Comparison of ENCODE assay signal across 23 cellular contexts in genomic region chr11:71181566-71181965, GRCh38.
"Had no signal": no experiment of that assay in that cellular context is flagged by ENCODE, and none has a peak within 500 bp of the region (broad histone marks: within the 10 kb centered on the region; RNA-seq: fewer than 3 reads in every experiment).

No MANE protein-coding gene starts in this region.

- H3K4me1 ChIP-seq: ascending aorta, body of pancreas had no signal

- H3K36me3 Mint-ChIP-seq: activated naive CD4-positive, alpha-beta T cell treated with anti-CD3 and anti-CD28 coated beads, Interleukin-2, amount 50 U/mL, for 24 hours had no signal

- H3K36me3 ChIP-seq: ascending aorta had no signal

- ATAC-seq: activated CD8-positive, alpha-beta T cell treated with anti-CD3 and anti-CD28 coated beads for 36 hours; activated T-cell treated with anti-CD3 and anti-CD28 coated beads, Interleukin-2, amount 50 U/mL, for 72 hours; body of pancreas; PC-3 had no signal

- H3K27ac Mint-ChIP-seq: activated CD4-positive, alpha-beta T cell treated with anti-CD3 and anti-CD28 coated beads, Interleukin-2, amount 10 ng/mL, durations not matched to agents 7 days and 5 days; activated CD8-positive, alpha-beta T cell treated with anti-CD3 and anti-CD28 coated beads for 36 hours; activated naive CD4-positive, alpha-beta T cell treated with anti-CD3 and anti-CD28 coated beads, Interleukin-2, amount 50 U/mL, for 24 hours; activated T-cell treated with anti-CD3 and anti-CD28 coated beads, Interleukin-2, amount 50 U/mL, for 72 hours; activated T-helper 2 cell treated with anti-CD3 and anti-CD28 coated beads, Interferon-gamma antibody, Interleukin-2, Interleukin-4, amounts not matched to agents 10 μg/mL and 5 μg/mL and 100 μg/mL, durations not matched to agents 14 hours and 24 hours and 36 hours had no signal

- DNase-seq: activated CD4-positive, alpha-beta T cell treated with anti-CD3 and anti-CD28 coated beads, Interleukin-2, amount 10 ng/mL, durations not matched to agents 7 days and 5 days; activated CD4-positive, CD25-positive, alpha-beta regulatory T cell; activated CD8-positive, alpha-beta memory T cell treated with anti-CD3 and anti-CD28 coated beads, Interleukin-2, amount 50 U/mL, for 4 hours; activated CD8-positive, alpha-beta T cell treated with anti-CD3 and anti-CD28 coated beads for 36 hours; activated naive CD4-positive, alpha-beta T cell; activated T-cell treated with anti-CD3 and anti-CD28 coated beads, Interleukin-2, amount 50 U/mL, for 72 hours; body of pancreas; NCI-H1092; NCI-H1417; NCI-H2029; NCI-H446; PC-3; SHP77 treated with DMSO at 0.1 percent for 48 hours; T-helper 2 cell; T1000 had no signal

- H3K9ac ChIP-seq: KMS-11 had no signal

- H3K4me1 Mint-ChIP-seq: activated CD4-positive, alpha-beta T cell treated with anti-CD3 and anti-CD28 coated beads, Interleukin-2, amount 10 ng/mL, durations not matched to agents 7 days and 5 days; activated naive CD4-positive, alpha-beta T cell treated with anti-CD3 and anti-CD28 coated beads, Interleukin-2, amount 50 U/mL, for 24 hours; central memory CD8-positive, alpha-beta T cell had no signal

- H3K4me3 Mint-ChIP-seq: activated CD4-positive, alpha-beta T cell treated with anti-CD3 and anti-CD28 coated beads, Interleukin-2, amount 10 ng/mL, durations not matched to agents 7 days and 5 days; activated CD8-positive, alpha-beta T cell treated with anti-CD3 and anti-CD28 coated beads for 36 hours; activated naive CD4-positive, alpha-beta T cell treated with anti-CD3 and anti-CD28 coated beads, Interleukin-2, amount 50 U/mL, for 24 hours; activated T-cell treated with anti-CD3 and anti-CD28 coated beads, Interleukin-2, amount 50 U/mL, for 72 hours; central memory CD8-positive, alpha-beta T cell had no signal

- H3K27ac ChIP-seq: ascending aorta, body of pancreas, KMS-11 had no signal

- H3K4me3 ChIP-seq: ascending aorta, body of pancreas had no signal

- FAIRE-seq: bronchial epithelial cell, RCC 7860, TTC549 had no signal

- H3K27me3 ChIP-seq: ascending aorta, body of pancreas had no signal
